ENCODE assay signal across 1 cellular context in the genomic region with DNA sequence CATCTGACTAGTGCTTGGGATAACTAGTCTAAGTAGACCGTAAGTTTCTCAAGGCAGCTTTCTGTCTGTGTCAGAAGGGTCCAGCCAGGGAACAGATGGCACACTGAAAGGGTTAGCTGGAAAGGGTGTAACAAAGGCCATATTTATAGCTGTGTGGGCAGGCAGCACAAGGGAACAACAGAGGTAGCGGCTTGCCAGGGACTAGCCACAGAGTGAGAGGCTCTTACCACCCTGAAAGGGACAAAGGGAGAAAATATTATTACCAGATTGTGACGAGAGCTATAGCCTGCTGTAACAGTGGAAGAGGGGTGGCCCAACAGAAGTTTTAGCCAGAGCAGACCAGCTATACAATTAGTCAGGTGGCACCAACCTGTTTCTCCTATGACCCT.
TF ChIP-seq lines count a peak whose summit lies in the region.

No MANE protein-coding gene starts in this region.

TF ChIP-seq in HepG2, 621 proteins besides CTCF, POLR2A, EP300 and RAD21 (continued from another document):
- TF ChIP-seq, protein P1, sequence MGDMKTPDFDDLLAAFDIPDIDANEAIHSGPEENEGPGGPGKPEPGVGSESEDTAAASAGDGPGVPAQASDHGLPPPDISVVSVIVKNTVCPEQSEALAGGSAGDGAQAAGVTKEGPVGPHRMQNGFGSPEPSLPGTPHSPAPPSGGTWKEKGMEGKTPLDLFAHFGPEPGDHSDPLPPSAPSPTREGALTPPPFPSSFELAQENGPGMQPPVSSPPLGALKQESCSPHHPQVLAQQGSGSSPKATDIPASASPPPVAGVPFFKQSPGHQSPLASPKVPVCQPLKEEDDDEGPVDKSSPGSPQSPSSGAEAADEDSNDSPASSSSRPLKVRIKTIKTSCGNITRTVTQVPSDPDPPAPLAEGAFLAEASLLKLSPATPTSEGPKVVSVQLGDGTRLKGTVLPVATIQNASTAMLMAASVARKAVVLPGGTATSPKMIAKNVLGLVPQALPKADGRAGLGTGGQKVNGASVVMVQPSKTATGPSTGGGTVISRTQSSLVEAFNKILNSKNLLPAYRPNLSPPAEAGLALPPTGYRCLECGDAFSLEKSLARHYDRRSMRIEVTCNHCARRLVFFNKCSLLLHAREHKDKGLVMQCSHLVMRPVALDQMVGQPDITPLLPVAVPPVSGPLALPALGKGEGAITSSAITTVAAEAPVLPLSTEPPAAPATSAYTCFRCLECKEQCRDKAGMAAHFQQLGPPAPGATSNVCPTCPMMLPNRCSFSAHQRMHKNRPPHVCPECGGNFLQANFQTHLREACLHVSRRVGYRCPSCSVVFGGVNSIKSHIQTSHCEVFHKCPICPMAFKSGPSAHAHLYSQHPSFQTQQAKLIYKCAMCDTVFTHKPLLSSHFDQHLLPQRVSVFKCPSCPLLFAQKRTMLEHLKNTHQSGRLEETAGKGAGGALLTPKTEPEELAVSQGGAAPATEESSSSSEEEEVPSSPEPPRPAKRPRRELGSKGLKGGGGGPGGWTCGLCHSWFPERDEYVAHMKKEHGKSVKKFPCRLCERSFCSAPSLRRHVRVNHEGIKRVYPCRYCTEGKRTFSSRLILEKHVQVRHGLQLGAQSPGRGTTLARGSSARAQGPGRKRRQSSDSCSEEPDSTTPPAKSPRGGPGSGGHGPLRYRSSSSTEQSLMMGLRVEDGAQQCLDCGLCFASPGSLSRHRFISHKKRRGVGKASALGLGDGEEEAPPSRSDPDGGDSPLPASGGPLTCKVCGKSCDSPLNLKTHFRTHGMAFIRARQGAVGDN (CRISPR knock-in tag; IDR thresholded peaks at IDR 0.05), result no peak
